Comparison of ENCODE assay signal across 24 cellular contexts in the genomic region with DNA sequence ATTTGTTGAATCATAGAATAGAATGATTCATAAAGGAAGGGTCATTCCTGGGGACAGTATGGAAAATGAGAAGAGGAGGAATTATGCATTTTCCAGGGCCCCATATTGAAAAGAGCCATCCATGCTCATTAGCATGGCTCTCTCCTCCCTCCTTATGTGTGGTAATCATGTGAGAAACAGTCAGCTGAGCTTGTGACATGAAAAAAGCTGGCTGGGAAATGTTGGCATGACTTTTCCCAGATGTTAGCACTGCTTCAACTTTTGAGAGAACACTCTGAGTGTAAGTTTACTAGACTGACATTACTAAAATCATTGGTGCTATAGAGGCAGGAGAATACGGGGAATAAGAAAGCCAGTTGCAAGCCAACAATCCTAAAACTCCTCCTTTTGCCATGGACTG. TPM values are rescaled to one million over a fixed set of nuclear protein-coding genes. Genes with fewer than 3 reads are reported as not detected.
"Had no signal": no experiment of that assay in that cellular context is flagged by ENCODE, and none has a peak within 500 bp of the region (broad histone marks: within the 10 kb centered on the region; RNA-seq: fewer than 3 reads in every experiment).

No MANE protein-coding gene starts in this region.

- DNase-seq: dermis blood vessel endothelial cell; dorsolateral prefrontal cortex; effector CD4-positive, alpha-beta T cell; effector memory CD4-positive, alpha-beta T cell; foreskin keratinocyte; gastrocnemius medialis; glutamatergic neuron; head of caudate nucleus; heart right ventricle; hippocampal formation; left cardiac atrium; left lung; left ventricle myocardium superior; lower lobe of right lung; mesenchymal stem cell; mucosa of descending colon; naive thymus-derived CD4-positive, alpha-beta T cell; natural killer cell had no signal

- H3K36me3 ChIP-seq: esophagus muscularis mucosa, gastrocnemius medialis, heart right ventricle, left lung, lower lobe of right lung had no signal

- H3K4me3 ChIP-seq: coronary artery, dorsolateral prefrontal cortex, esophagus muscularis mucosa, gastrocnemius medialis, heart right ventricle, left lung, lower lobe of right lung, mucosa of descending colon had no signal

- H3K9me3 ChIP-seq: gastrocnemius medialis, lower lobe of right lung, mucosa of descending colon had no signal

- H3K4me1 ChIP-seq: esophagus muscularis mucosa, foreskin keratinocyte, gastrocnemius medialis, heart right ventricle, left lung, lower lobe of right lung had no signal

- H3K27ac ChIP-seq: coronary artery, dorsolateral prefrontal cortex, esophagus muscularis mucosa, foreskin keratinocyte, gastrocnemius medialis, heart right ventricle, left lung, lower lobe of right lung had no signal

RNA-seq across cellular contexts. Expression of gene TRIM67, which starts 16.1 kb away (rescaled TPM):
- total RNA-seq: dermis blood vessel endothelial cell, endothelial cell of umbilical vein, epithelial cell of proximal tubule, fibroblast of villous mesenchyme, foreskin keratinocyte, gastrocnemius medialis, left ventricle myocardium superior, lower lobe of right lung, lung microvascular endothelial cell, natural killer cell had no signal
